9 cellular contexts compared by ENCODE assay signal in genomic region chr7:158820656-158821055, GRCh38. TPM values are rescaled to one million over a fixed set of nuclear protein-coding genes. Genes with fewer than 3 reads are reported as not detected.
A peak's percentile ranks its signal among the peaks of the same experiment; 100 is the strongest.
DNase-seq lines count a peak whose midpoint lies in the region; ATAC-seq, FAIRE-seq and TF ChIP-seq lines count a peak whose summit lies in the region.
"Had no signal": no experiment of that assay in that cellular context is flagged by ENCODE, and none has a peak within 500 bp of the region (broad histone marks: within the 10 kb centered on the region; RNA-seq: fewer than 3 reads in every experiment).

No MANE protein-coding gene starts in this region.

- H3K4me3 ChIP-seq in HepG2 (replicated peaks in 1 of 3; ENCODE audit: insufficient read depth in 1 of 3, low read depth in 2 of 3, low read length in 3 of 3) (no peak overlapping the region), right lobe of liver (no peak overlapping the region), K562 (no peak overlapping the region), mucosa of rectum (ENCODE audit: low read length in 2 of 2) (no peak overlapping the region)

- H3K27me3 ChIP-seq in HepG2 (ENCODE audit: control insufficient read depth in 1 of 2, insufficient read depth in 2 of 2, low read length in 2 of 2) (no peaks in the 10 kb centered on the region), right lobe of liver (no peaks in the 10 kb centered on the region), K562 (ENCODE audit: control insufficient read depth in 2 of 2, insufficient read depth in 2 of 2, low read length in 2 of 2) (no peaks in the 10 kb centered on the region), mucosa of rectum (ENCODE audit: control insufficient read depth in 2 of 2, insufficient read depth in 2 of 2, low read length in 2 of 2) (no peaks in the 10 kb centered on the region)

- TF ChIP-seq RAD21 in HepG2 (CRISPR knock-in tag; IDR thresholded peaks at IDR 0.05) (no peak), K562 (CRISPR knock-in tag; conservative IDR thresholded peaks at IDR 0.05 in 1 of 2, IDR thresholded peaks at IDR 0.05 in 1 of 2) (no peak)

- H3K9me1 ChIP-seq in K562 (ENCODE audit: control insufficient read depth, insufficient read depth, low read length) = peaks cover 9% of the 10 kb centered on the region

- H3K9ac ChIP-seq in HepG2 (ENCODE audit: insufficient read depth, low read depth, low read length) = no peak overlapping the region
- H3K9ac ChIP-seq in K562 (ENCODE audit: insufficient read depth in 1 of 2, low read depth in 2 of 2, low read length in 2 of 2) = no peak overlapping the region
- H3K9ac ChIP-seq in mucosa of rectum (ENCODE audit: low read depth in 1 of 2, low read length in 2 of 2) = peak overlapping the region; percentile 35 to 52

- TF ChIP-seq EP300 in HepG2 (IDR thresholded peaks at IDR 0.05; ENCODE audit: low read depth in 2 of 2, low read length in 2 of 2) (no peak), HepG2 (CRISPR knock-in tag; IDR thresholded peaks at IDR 0.05; ENCODE audit: borderline replicate concordance) (no peak), K562 (IDR thresholded peaks at IDR 0.05; ENCODE audit: low read length) (no peak)

- no peaks in the 10 kb centered on the region for H3K9me3 ChIP-seq in HepG2 (ENCODE audit: low read length)
- no peaks in the 10 kb centered on the region for H3K9me3 ChIP-seq in right lobe of liver
- H3K9me3 ChIP-seq in K562 (replicated peaks; ENCODE audit: control insufficient read depth, insufficient read depth, low read depth, low read length) = no peaks in the 10 kb centered on the region
- H3K9me3 ChIP-seq in mucosa of rectum (ENCODE audit: control insufficient read depth in 2 of 2, low read length in 2 of 2) = no peaks in the 10 kb centered on the region

- in situ Hi-C loops in HepG2 (cut with HindIII; ENCODE audit: extremely low pct_ligation_motif_present, low pct_unique_long_range_greater_than_20kb) (no loop called here), K562 (cut with MboI) (no loop called here)

- intact Hi-C loops in HepG2 (cut with micrococcal nuclease; ENCODE audit: unreplicated experiment) (no loop called here), right lobe of liver (cut with DNase I) (no loop called here), K562 (cut with micrococcal nuclease) (no loop called here), posterior cingulate gyrus (cut with DNase I) (no loop called here)

- FAIRE-seq in HepG2 (lab: Jason Lieb, UNC) (no peak), K562 (lab: Jason Lieb, UNC) (no peak)

- CTCF ChIA-PET in HepG2 (lab: Yijun Ruan, JAX; ENCODE audit: low intra/inter-chr PET ratio, low total read pairs) (no interaction called here), K562 (lab: Yijun Ruan, JAX; ENCODE audit: low intra/inter-chr PET ratio) (no interaction called here)

- BruUV-seq in HepG2 (replicated peaks; lab: Mats Ljungman, UMichigan) = no TSS peak
- BruUV-seq in K562 (replicated peaks; lab: Mats Ljungman, UMichigan) = no TSS peak

- WGBS in HepG2 (ENCODE audit: low lambda C conversion rate) = 95% methylated on average over 3 of the region's 3 CpGs
- WGBS in right lobe of liver (ENCODE audit: insufficient coverage, low coverage, low lambda C conversion rate, missing lambda C conversion rate) = 100% methylated on average over 2 of the region's 3 CpGs
- 90% methylated on average over 3 of the region's 3 CpGs for WGBS in K562 (ENCODE audit: insufficient coverage, low coverage, missing lambda C conversion rate)

- TF ChIP-seq CTCF in HepG2 (CRISPR knock-in tag; IDR thresholded peaks at IDR 0.05) = no peak
- no peak for TF ChIP-seq CTCF in right lobe of liver (IDR thresholded peaks at IDR 0.05)
- no peak for TF ChIP-seq CTCF in K562 (IDR thresholded peaks at IDR 0.05 in 2 of 3, conservative IDR thresholded peaks at IDR 0.05 in 1 of 3; ENCODE audit: insufficient read depth in 2 of 3, low read depth in 1 of 3, low read length in 3 of 3)

- H3K36me3 ChIP-seq in HepG2 (replicated peaks in 1 of 2; ENCODE audit: control insufficient read depth in 1 of 2, insufficient read depth in 2 of 2, low read length in 2 of 2) (peaks cover 0 to 2% of the 10 kb centered on the region in 2 experiments; a peak in 1 of 5 replicates), right lobe of liver (no peaks in the 10 kb centered on the region), K562 (ENCODE audit: control insufficient read depth, insufficient read depth, low read length) (peaks cover 14% of the 10 kb centered on the region), mucosa of rectum (ENCODE audit: control insufficient read depth in 2 of 2, insufficient read depth in 2 of 2, low read length in 2 of 2) (no peaks in the 10 kb centered on the region)

- DNase-seq in HepG2 (ENCODE audit: low spot score) (no peak), right lobe of liver (no peak), K562 (ENCODE audit: extremely low read depth in 1 of 4, low spot score in 3 of 4) (no peak), posterior cingulate gyrus (no peak), NCI-H748 (lab: John Stamatoyannopoulos, UW; ENCODE audit: unreplicated experiment) (no peak), NOMO-1 treated with dmso at 0.1 percent for 144 hours (lab: John Stamatoyannopoulos, UW; ENCODE audit: unreplicated experiment) (no peak)
- DNase-seq in stimulated activated naive CD4-positive, alpha-beta T cell treated with Interleukin-2 at 50 U/mL for 16 hours (lab: John Stamatoyannopoulos, UW) = no peak
- DNase-seq: naive B cell had no signal

- ATAC-seq in HepG2 (no peak), right lobe of liver (no peak), K562 (no peak)

- POLR2A ChIA-PET in HepG2 (lab: Yijun Ruan, JAX) (interaction anchor here (1.0 kb wide), 1 partner anchor 29 kb away, joined by 3 read pairs; no protein-coding TSS in a partner anchor), K562 (lab: Yijun Ruan, JAX) (interaction anchor here (0.9 to 1.9 kb wide), 4 partner anchors 9 to 38 kb away, joined by 4 to 10 read pairs (median 6); no protein-coding TSS in a partner anchor)

- H2AFZ ChIP-seq in HepG2 (ENCODE audit: low read length) (no peak overlapping the region), K562 (ENCODE audit: low read depth, low read length) (no peak overlapping the region)

- no peak overlapping the region for H3K4me2 ChIP-seq in HepG2 (ENCODE audit: low read depth, low read length)
- no peak overlapping the region for H3K4me2 ChIP-seq in K562 (ENCODE audit: insufficient read depth, low read length)

- H3K4me1 ChIP-seq in HepG2 (ENCODE audit: insufficient read depth, low read length) (peaks cover 77% of the 10 kb centered on the region), right lobe of liver (peaks cover 0 to 15% (median 3%) of the 10 kb centered on the region in 4 donors), K562 (replicated peaks in 1 of 2; ENCODE audit: control insufficient read depth in 2 of 2, insufficient read depth in 2 of 2, low read length in 2 of 2) (peaks cover 28 to 61% of the 10 kb centered on the region in 2 experiments), mucosa of rectum (ENCODE audit: control insufficient read depth in 2 of 2, insufficient read depth in 2 of 2, low read length in 2 of 2) (peaks cover 50 to 55% of the 10 kb centered on the region in 2 donors)

- H3K27ac ChIP-seq in HepG2 (ENCODE audit: extremely low read length, insufficient read depth, low read length) (peak overlapping the region; percentile 34), right lobe of liver (no peak overlapping the region), K562 (ENCODE audit: extremely low read depth, low read depth, low read length) (peak overlapping the region; percentile 57; the same call in 1 of the 3 replicates), mucosa of rectum (ENCODE audit: low read depth in 2 of 2, low read length in 2 of 2) (peak overlapping the region; percentile 63 to 91)

- H3K79me2 ChIP-seq in HepG2 (ENCODE audit: insufficient read depth, low read length) = peaks cover 89% of the 10 kb centered on the region
- peaks cover 97% of the 10 kb centered on the region for H3K79me2 ChIP-seq in K562 (ENCODE audit: control insufficient read depth, insufficient read depth, low read length)

- TF ChIP-seq POLR2A in HepG2 (IDR thresholded peaks at IDR 0.05; ENCODE audit: insufficient read depth in 1 of 2, low read depth in 2 of 2, low read length in 2 of 2) (no peak), right lobe of liver (IDR thresholded peaks at IDR 0.05) (no peak), K562 (conservative IDR thresholded peaks at IDR 0.05) (no peak)

- H4K20me1 ChIP-seq in HepG2 (ENCODE audit: insufficient read depth, low read length) (peaks cover 14% of the 10 kb centered on the region; the same call in 1 of the 2 replicates), K562 (replicated peaks; ENCODE audit: control insufficient read depth, insufficient read depth, low read length) (peaks cover 40% of the 10 kb centered on the region)

RNA-seq across cellular contexts. Expression of gene ESYT2, which starts 8.7 kb away (rescaled TPM):
- total RNA-seq in HepG2 (2016; rRNA removed; fragmentation: Illumina TruSeq; extraction: Trizol) = 26.0 and 37.3 TPM in 2 replicates
- 23.2 and 25.4 TPM in 2 replicates for total RNA-seq in HepG2 (2016; cell fraction: cytosol; rRNA removed; fragmentation: Illumina TruSeq; extraction: Trizol; ENCODE audit: low read depth)
- total RNA-seq in HepG2 (2016; cell fraction: insoluble cytoplasmic fraction; rRNA removed; fragmentation: Illumina TruSeq; extraction: Trizol) = 23.4 and 37.6 TPM in 2 replicates
- 25.1 and 27.8 TPM in 2 replicates for total RNA-seq in HepG2 (2016; cell fraction: membrane; rRNA removed; fragmentation: Illumina TruSeq; extraction: Trizol)
- 30.5 and 36.8 TPM in 2 replicates for total RNA-seq in HepG2 (2016; cell fraction: nucleus; rRNA removed; fragmentation: Illumina TruSeq; extraction: Trizol)
- 28.5 and 29.6 TPM in 2 replicates for polyA plus RNA-seq in HepG2 (2011; rRNA removed)
- polyA plus RNA-seq in HepG2 (2011; cell fraction: cytosol; rRNA removed) = 21.0 and 24.9 TPM in 2 replicates
- 30.7 and 35.6 TPM in 2 replicates for polyA plus RNA-seq in HepG2 (2011; cell fraction: nucleus; rRNA removed)
- 24.9 and 27.0 TPM in 2 replicates for polyA plus RNA-seq in HepG2 (2012)
- polyA plus RNA-seq in HepG2 (2016; cell fraction: cytosol; fragmentation: Illumina TruSeq; extraction: Trizol; ENCODE audit: low read depth) = 6.2 and 6.5 TPM in 2 replicates
- 18.2 and 18.4 TPM in 2 replicates for polyA plus RNA-seq in HepG2 (2016; cell fraction: insoluble cytoplasmic fraction; fragmentation: Illumina TruSeq; extraction: Trizol; ENCODE audit: low read depth)
- 12.5 and 13.5 TPM in 2 replicates for polyA plus RNA-seq in HepG2 (2016; cell fraction: membrane; fragmentation: Illumina TruSeq; extraction: Trizol; ENCODE audit: low read depth)
- 36.5 and 39.4 TPM in 2 replicates for polyA plus RNA-seq in HepG2 (2016; cell fraction: nucleus; fragmentation: Illumina TruSeq; extraction: Trizol; ENCODE audit: insufficient read depth, low read depth)
- polyA minus RNA-seq in HepG2 (2011; rRNA and poly(A)+ RNA removed; ENCODE audit: low replicate concordance) = 37.9 and 66.1 TPM in 2 replicates
- polyA minus RNA-seq in HepG2 (2011; cell fraction: cytosol; rRNA and poly(A)+ RNA removed) = 35.0 and 40.6 TPM in 2 replicates
- polyA minus RNA-seq in HepG2 (2011; cell fraction: nucleus; rRNA and poly(A)+ RNA removed) = 30.6 and 37.2 TPM in 2 replicates
- total RNA-seq in right lobe of liver = 10 to 100 TPM; 19.7 to 28.7 (median 24.2) TPM
- 111 and 160 TPM in 2 replicates for total RNA-seq in K562 (2011; cell fraction: chromatin; rRNA removed; ENCODE audit: low replicate concordance)
- total RNA-seq in K562 (2011; cell fraction: nucleolus; rRNA removed) = 87.6 and 91.1 TPM in 2 replicates
- total RNA-seq in K562 (2011; cell fraction: nucleoplasm; rRNA removed) = 118 and 155 TPM in 2 replicates
- 64.7 and 68.7 TPM in 2 replicates for total RNA-seq in K562 (2014; rRNA removed)
- total RNA-seq in K562 (2014; rRNA removed; fragmentation: Illumina TruSeq; extraction: Trizol) = 70.9 and 72.5 TPM in 2 replicates
- 63.1 and 67.1 TPM in 2 replicates for total RNA-seq in K562 (2015; rRNA removed; fragmentation: Illumina TruSeq; extraction: Trizol)
- total RNA-seq in K562 (2021) = 62.4 and 67.5 TPM in 2 replicates
- 57.5 and 86.9 TPM in 2 replicates for polyA plus RNA-seq in K562 (2011; rRNA removed)
- polyA plus RNA-seq in K562 (2011; cell fraction: cytosol; rRNA removed) = 44.1 and 45.9 TPM in 2 replicates
- 43.3 and 60.6 TPM in 2 replicates for polyA plus RNA-seq in K562 (2011; cell fraction: nucleus; rRNA removed)
- polyA plus RNA-seq in K562 (2012) = 47.5 and 54.2 TPM in 2 replicates
- 55.5 and 58.2 TPM in 2 replicates for polyA plus RNA-seq in K562 (2014; fragmentation: Illumina TruSeq; extraction: Trizol)
- 1 to 10 TPM; 5.8 to 8.3 TPM for polyA plus RNA-seq in K562 (2014; fragmentation: Nextera tagmentation; extraction: Ambion mirVana)
- polyA plus RNA-seq in K562 (2014; rRNA removed) = 44.0 and 45.2 TPM in 2 replicates
- 119 and 154 TPM in 2 replicates for polyA minus RNA-seq in K562 (2011; rRNA and poly(A)+ RNA removed)
- polyA minus RNA-seq in K562 (2011; cell fraction: cytosol; rRNA and poly(A)+ RNA removed) = 70.0 and 93.0 TPM in 2 replicates
- polyA minus RNA-seq in K562 (2011; cell fraction: nucleus; rRNA and poly(A)+ RNA removed) = 35.4 and 43.4 TPM in 2 replicates

RNA-seq across cellular contexts. Expression of gene DYNC2I1, which starts 35.7 kb away (rescaled TPM):
- total RNA-seq in HepG2 (2016; rRNA removed; fragmentation: Illumina TruSeq; extraction: Trizol) = 3.4 and 4.9 TPM in 2 replicates
- 11.3 and 18.9 TPM in 2 replicates for total RNA-seq in HepG2 (2016; cell fraction: cytosol; rRNA removed; fragmentation: Illumina TruSeq; extraction: Trizol; ENCODE audit: low read depth)
- 3.1 and 3.9 TPM in 2 replicates for total RNA-seq in HepG2 (2016; cell fraction: insoluble cytoplasmic fraction; rRNA removed; fragmentation: Illumina TruSeq; extraction: Trizol)
- 4.8 and 9.2 TPM in 2 replicates for total RNA-seq in HepG2 (2016; cell fraction: membrane; rRNA removed; fragmentation: Illumina TruSeq; extraction: Trizol)
- 3.6 and 5.0 TPM in 2 replicates for total RNA-seq in HepG2 (2016; cell fraction: nucleus; rRNA removed; fragmentation: Illumina TruSeq; extraction: Trizol)
- 8.6 and 9.1 TPM in 2 replicates for polyA plus RNA-seq in HepG2 (2011; rRNA removed)
- polyA plus RNA-seq in HepG2 (2011; cell fraction: cytosol; rRNA removed) = 5.3 and 9.7 TPM in 2 replicates
- 24.5 and 26.0 TPM in 2 replicates for polyA plus RNA-seq in HepG2 (2011; cell fraction: nucleus; rRNA removed)
- polyA plus RNA-seq in HepG2 (2012) = 4.3 and 5.5 TPM in 2 replicates
- 0.75 and 0.90 TPM in 2 replicates for polyA plus RNA-seq in HepG2 (2016; cell fraction: cytosol; fragmentation: Illumina TruSeq; extraction: Trizol; ENCODE audit: low read depth)
- 3.5 and 4.2 TPM in 2 replicates for polyA plus RNA-seq in HepG2 (2016; cell fraction: insoluble cytoplasmic fraction; fragmentation: Illumina TruSeq; extraction: Trizol; ENCODE audit: low read depth)
- polyA plus RNA-seq in HepG2 (2016; cell fraction: membrane; fragmentation: Illumina TruSeq; extraction: Trizol; ENCODE audit: low read depth) = 0.78 and 0.89 TPM in 2 replicates
- 9.9 and 10.3 TPM in 2 replicates for polyA plus RNA-seq in HepG2 (2016; cell fraction: nucleus; fragmentation: Illumina TruSeq; extraction: Trizol; ENCODE audit: insufficient read depth, low read depth)
- 3.9 and 5.9 TPM in 2 replicates for polyA minus RNA-seq in HepG2 (2011; rRNA and poly(A)+ RNA removed; ENCODE audit: low replicate concordance)
- 1.9 and 2.6 TPM in 2 replicates for polyA minus RNA-seq in HepG2 (2011; cell fraction: cytosol; rRNA and poly(A)+ RNA removed)
- 8.8 and 11.6 TPM in 2 replicates for polyA minus RNA-seq in HepG2 (2011; cell fraction: nucleus; rRNA and poly(A)+ RNA removed)
- 1 to 10 TPM; 3.5 to 6.6 (median 4.6) TPM for total RNA-seq in right lobe of liver
- 95.4 and 308 TPM in 2 replicates for total RNA-seq in K562 (2011; cell fraction: chromatin; rRNA removed; ENCODE audit: low replicate concordance)
- 44.7 and 52.6 TPM in 2 replicates for total RNA-seq in K562 (2011; cell fraction: nucleolus; rRNA removed)
- 111 and 142 TPM in 2 replicates for total RNA-seq in K562 (2011; cell fraction: nucleoplasm; rRNA removed)
- 24.7 and 28.3 TPM in 2 replicates for total RNA-seq in K562 (2014; rRNA removed)
- total RNA-seq in K562 (2014; rRNA removed; fragmentation: Illumina TruSeq; extraction: Trizol) = 21.9 and 24.0 TPM in 2 replicates
- 17.7 and 20.6 TPM in 2 replicates for total RNA-seq in K562 (2015; rRNA removed; fragmentation: Illumina TruSeq; extraction: Trizol)
- total RNA-seq in K562 (2021) = 23.1 and 27.1 TPM in 2 replicates
- 33.3 and 37.9 TPM in 2 replicates for polyA plus RNA-seq in K562 (2011; rRNA removed)
- polyA plus RNA-seq in K562 (2011; cell fraction: cytosol; rRNA removed) = 44.5 and 61.9 TPM in 2 replicates
- 138 and 267 TPM in 2 replicates for polyA plus RNA-seq in K562 (2011; cell fraction: nucleus; rRNA removed)
- 27.1 and 46.7 TPM in 2 replicates for polyA plus RNA-seq in K562 (2012)
- 20.3 and 36.5 TPM in 2 replicates for polyA plus RNA-seq in K562 (2014; fragmentation: Illumina TruSeq; extraction: Trizol)
- 1 to 10 TPM; 1.3 to 1.6 TPM for polyA plus RNA-seq in K562 (2014; fragmentation: Nextera tagmentation; extraction: Ambion mirVana)
- polyA plus RNA-seq in K562 (2014; rRNA removed) = 39.3 and 42.5 TPM in 2 replicates
- polyA minus RNA-seq in K562 (2011; rRNA and poly(A)+ RNA removed) = 42.0 and 45.1 TPM in 2 replicates
- 20.7 and 21.2 TPM in 2 replicates for polyA minus RNA-seq in K562 (2011; cell fraction: cytosol; rRNA and poly(A)+ RNA removed)
- 40.8 and 41.6 TPM in 2 replicates for polyA minus RNA-seq in K562 (2011; cell fraction: nucleus; rRNA and poly(A)+ RNA removed)

Comparison
In these comparisons a context has a peak if more than half of its experiments do, and no peak if none do; other contexts are left out.
1. H3K27ac ChIP-seq: peak in HepG2 (single experiment), K562 (single experiment) and mucosa of rectum (2 of 2); none in right lobe of liver (0 of 3).
2. H3K9ac ChIP-seq: peak in mucosa of rectum (2 of 2); none in HepG2 (single experiment) and K562 (0 of 2).